Comparison of ENCODE assay signal across 12 cellular contexts in the genomic region with DNA sequence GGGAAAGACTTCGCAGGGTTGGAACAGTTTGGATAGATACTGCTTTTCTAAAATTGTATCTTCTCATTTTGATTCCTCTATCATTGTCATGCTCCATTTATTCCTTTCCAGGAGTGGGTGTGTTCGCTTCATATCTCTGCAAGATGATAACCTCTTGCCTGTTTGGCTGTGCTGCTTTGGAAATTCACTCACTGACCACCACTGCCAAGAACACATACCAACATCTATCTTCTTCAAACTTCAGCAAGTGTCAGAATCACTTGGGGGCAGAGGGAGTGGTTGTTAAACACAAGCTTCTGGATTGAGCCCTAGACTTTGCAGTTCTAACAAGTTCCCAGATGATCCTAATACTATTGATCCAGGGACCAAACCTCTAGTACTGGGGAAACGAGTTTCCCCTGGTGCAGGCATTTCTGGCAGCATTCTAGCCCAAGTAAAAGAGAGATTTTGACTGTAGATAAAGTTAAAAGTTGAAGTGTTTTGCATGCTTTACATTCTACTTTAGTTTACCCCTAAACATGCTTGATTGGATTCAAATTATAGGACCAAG. TPM values are rescaled to one million over a fixed set of nuclear protein-coding genes. Genes with fewer than 3 reads are reported as not detected.
DNase-seq lines count a peak whose midpoint lies in the region; ATAC-seq and TF ChIP-seq lines count a peak whose summit lies in the region.
"Had no signal": no experiment of that assay in that cellular context is flagged by ENCODE, and none has a peak within 500 bp of the region (broad histone marks: within the 10 kb centered on the region; RNA-seq: fewer than 3 reads in every experiment).

No MANE protein-coding gene starts in this region.

- H3K4me1 Mint-ChIP-seq in nephron (peaks cover 30% of the 10 kb centered on the region), natural killer cell (no peaks in the 10 kb centered on the region)

- TF ChIP-seq CTCF in cardiac muscle cell (IDR thresholded peaks at IDR 0.05; ENCODE audit: low read depth, low read length) = no peak
- no peak for TF ChIP-seq CTCF in nephron (IDR thresholded peaks at IDR 0.05; ENCODE audit: unreplicated experiment in 3 of 3)
- no peak for TF ChIP-seq CTCF in natural killer cell (IDR thresholded peaks at IDR 0.05)

- no peaks in the 10 kb centered on the region for H3K27me3 ChIP-seq in cardiac muscle cell
- no peaks in the 10 kb centered on the region for H3K27me3 ChIP-seq in aorta (ENCODE audit: control insufficient read depth in 1 of 2, insufficient read depth in 2 of 2, low read length in 1 of 2)
- H3K27me3 ChIP-seq: BLaER1 treated with 17β-estradiol and CSF1 and Interleukin-3, amounts not matched to agents 10 nM and 100 nM; MG63 had no signal

- H3K27ac Mint-ChIP-seq in nephron (peak overlapping the region in 2 of 3 experiments; percentile 17 to 25), natural killer cell (no peak overlapping the region)

- H3K4me3 ChIP-seq in cardiac muscle cell (no peak overlapping the region), aorta (ENCODE audit: low read length in 2 of 2) (no peak overlapping the region)
- H3K4me3 ChIP-seq: BLaER1 treated with 17β-estradiol and CSF1 and Interleukin-3, amounts not matched to agents 10 nM and 100 nM; MG63 had no signal

- H3K27ac ChIP-seq in cardiac muscle cell = peak overlapping the region; percentile 85
- H3K27ac ChIP-seq in aorta (ENCODE audit: low read depth in 1 of 2, low read length in 2 of 2) = peak overlapping the region in 1 of 2 donors; percentile 57
- H3K27ac ChIP-seq: BLaER1 treated with 17β-estradiol and CSF1 and Interleukin-3, amounts not matched to agents 10 nM and 100 nM had no signal

- H3K4me1 ChIP-seq in cardiac muscle cell (ENCODE audit: low read depth) (peaks cover 51% of the 10 kb centered on the region), aorta (ENCODE audit: control insufficient read depth in 1 of 2, insufficient read depth in 2 of 2, low read length in 2 of 2) (peaks cover 8 to 15% of the 10 kb centered on the region in 2 donors)

- WGBS in aorta, 2 donors = 19 to 23% methylated on average over 3 of the region's 3 CpGs

- H3K27me3 Mint-ChIP-seq in nephron (ENCODE audit: low read depth) = peaks cover 19% of the 10 kb centered on the region
- H3K27me3 Mint-ChIP-seq in natural killer cell (ENCODE audit: low read depth in 2 of 2) = peaks cover 18 to 27% of the 10 kb centered on the region in 2 donors

- peak; percentile 3 for ATAC-seq in aorta (ENCODE audit: low FRiP score)
- no peak for ATAC-seq in natural killer cell

- H3K36me3 Mint-ChIP-seq in nephron (ENCODE audit: low read depth) (peaks cover 8% of the 10 kb centered on the region), natural killer cell (no peaks in the 10 kb centered on the region)

- H3K9me3 ChIP-seq in cardiac muscle cell (ENCODE audit: low read depth) = no peaks in the 10 kb centered on the region
- H3K9me3 ChIP-seq in aorta (ENCODE audit: control insufficient read depth, low read length) = no peaks in the 10 kb centered on the region

- H3K36me3 ChIP-seq in cardiac muscle cell = no peaks in the 10 kb centered on the region
- H3K36me3 ChIP-seq in aorta (ENCODE audit: control insufficient read depth in 1 of 2, insufficient read depth in 2 of 2, low read length in 1 of 2) = no peaks in the 10 kb centered on the region
- H3K36me3 ChIP-seq: MG63 had no signal

- intact Hi-C loops in aorta (cut with DNase I) (loop anchor here in 1 of 2 donors (2.0 kb wide), 1 partner anchor 43 kb away; no protein-coding TSS in a partner anchor), posterior vena cava (cut with DNase I) (no loop called here), natural killer cell (cut with micrococcal nuclease) (no loop called here)

- H3K9me3 Mint-ChIP-seq in nephron (peaks cover 27% of the 10 kb centered on the region), natural killer cell (no peaks in the 10 kb centered on the region)

- peak; percentile 41 for DNase-seq in astrocyte of the hippocampus (ENCODE audit: low read depth, low spot score)
- DNase-seq in cardiac muscle cell (ENCODE audit: low read depth in 1 of 2, low spot score in 1 of 2) = peak; percentile 33 to 37
- no peak for DNase-seq in aorta
- no peak for DNase-seq in posterior vena cava (ENCODE audit: low spot score)
- no peak for DNase-seq in DMS153 treated with DMSO at 0.1 percent for 48 hours (lab: John Stamatoyannopoulos, UW; ENCODE audit: unreplicated experiment)
- DNase-seq in natural killer cell = no peak
- DNase-seq: activated naive CD4-positive, alpha-beta T cell; central memory CD4-positive, alpha-beta T cell; NCI-H1930 had no signal

- H3K4me3 Mint-ChIP-seq in nephron = no peak overlapping the region
- no peak overlapping the region for H3K4me3 Mint-ChIP-seq in natural killer cell

RNA-seq across cellular contexts. Expression of a gene that starts 11.5 kb away (rescaled TPM):
- total RNA-seq in cardiac muscle cell (180 and 309 TPM in 2 replicates), aorta (100 to 1,000 TPM; 250 to 313 TPM), posterior vena cava (100 to 1,000 TPM; 117 to 138 TPM), natural killer cell (under 1 TPM in 2 of 3 donors, not detected in 1; 0.16 to 0.70 TPM)
- polyA plus RNA-seq in cardiac muscle cell (226 and 238 TPM in 2 replicates), aorta (100 to 1,000 TPM; 471 to 938 TPM)

Comparison
In these comparisons a context has a peak if more than half of its experiments do, and no peak if none do; other contexts are left out.
1. DNase-seq: peak in astrocyte of the hippocampus (single experiment) and cardiac muscle cell (2 of 2); none in aorta (0 of 2), posterior vena cava (single experiment), DMS153 treated with DMSO at 0.1 percent for 48 hours (single experiment) and natural killer cell (single experiment).
2. H3K27ac Mint-ChIP-seq: peak in nephron (2 of 3); none in natural killer cell (0 of 2).
3. RNA of a gene that starts 11.5 kb away (total RNA-seq): 250 to 313 TPM in aorta, 180 to 309 TPM in cardiac muscle cell and 117 to 138 TPM in posterior vena cava; 0.16 to 0.70 TPM in natural killer cell; every median in the first group is over 10 times any median in the second.